In the genomic region with DNA sequence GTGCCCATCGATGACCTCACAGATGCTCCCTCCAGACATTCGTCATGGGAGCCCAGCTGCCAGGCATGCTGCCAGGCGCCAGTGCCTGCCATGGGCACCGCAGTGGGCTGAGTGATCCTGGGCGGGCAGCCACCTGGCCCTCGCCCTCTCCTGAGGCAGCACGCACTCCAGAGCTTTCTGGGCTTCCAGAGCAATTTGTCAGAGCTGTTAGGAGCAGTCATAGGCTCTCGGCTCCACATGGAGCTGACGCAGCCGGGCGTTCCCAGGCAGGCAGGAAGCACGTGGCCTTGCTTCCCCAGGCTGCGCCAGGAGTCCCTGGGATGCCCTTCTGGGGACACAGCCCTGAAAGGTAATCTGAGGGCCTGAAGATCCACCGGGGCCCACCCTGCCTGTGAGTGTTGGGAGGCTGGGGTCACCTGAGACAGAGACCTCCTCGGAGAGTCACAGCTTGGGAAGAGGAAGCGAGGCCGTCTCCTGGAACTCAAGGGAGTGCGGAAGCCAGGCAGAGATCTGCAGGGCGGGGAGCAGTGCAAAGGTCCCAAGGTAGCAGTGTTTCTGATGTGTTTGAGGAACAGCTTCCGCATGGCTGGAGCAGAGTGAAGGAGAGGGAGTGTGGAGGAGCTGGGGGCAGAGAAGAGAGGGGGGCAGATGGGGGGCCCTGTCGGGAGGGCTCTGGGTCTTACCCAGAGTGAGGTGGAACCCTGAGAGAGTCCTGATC, we compare ENCODE assay signal across 11 cellular contexts. TPM values are rescaled to one million over a fixed set of nuclear protein-coding genes. Genes with fewer than 3 reads are reported as not detected.
DNase-seq lines count a peak whose midpoint lies in the region; ATAC-seq and TF ChIP-seq lines count a peak whose summit lies in the region.
"Had no signal": no experiment of that assay in that cellular context is flagged by ENCODE, and none has a peak within 500 bp of the region (broad histone marks: within the 10 kb centered on the region; RNA-seq: fewer than 3 reads in every experiment).

No MANE protein-coding gene starts in this region.

- intact Hi-C loops in adrenal gland (cut with DNase I) = no loop called here
- intact Hi-C loops in cardiac septum (cut with DNase I) = loop anchor here (2.0 kb wide), 1 partner anchor 149 kb away; no protein-coding TSS in a partner anchor
- intact Hi-C loops in stomach (cut with DNase I; ENCODE audit: low total_unique reads) = no loop called here
- intact Hi-C loops in activated T-helper 2 cell treated with anti-CD3 and anti-CD28 coated beads, Interferon-gamma antibody, Interleukin-2, Interleukin-4, amounts not matched to agents 10 μg/mL and 5 μg/mL and 100 μg/mL, durations not matched to agents 14 hours and 24 hours and 36 hours (cut with micrococcal nuclease) = no loop called here

- H3K4me1 ChIP-seq in adrenal gland (replicated peaks in 1 of 2) (no peaks in the 10 kb centered on the region), stomach (no peaks in the 10 kb centered on the region)
- H3K4me1 ChIP-seq: breast epithelium had no signal

- TF ChIP-seq POLR2A in adrenal gland (IDR thresholded peaks at IDR 0.05) (peak in 1 of 2 donors; percentile 31), stomach (IDR thresholded peaks at IDR 0.05) (no peak)

- H3K4me3 ChIP-seq in adrenal gland (no peak overlapping the region), stomach (no peak overlapping the region)
- H3K4me3 ChIP-seq: breast epithelium had no signal

- TF ChIP-seq EP300 in stomach (IDR thresholded peaks at IDR 0.05) = no peak

- H3K27ac Mint-ChIP-seq in activated T-helper 2 cell treated with anti-CD3 and anti-CD28 coated beads, Interferon-gamma antibody, Interleukin-2, Interleukin-4, amounts not matched to agents 10 μg/mL and 5 μg/mL and 100 μg/mL, durations not matched to agents 14 hours and 24 hours and 36 hours = no peak overlapping the region
- H3K27ac Mint-ChIP-seq: stimulated activated naive CD8-positive, alpha-beta T cell treated with anti-CD3 and anti-CD28 coated beads, Interleukin-15, Interleukin-2, amounts not matched to agents 100 ng/mL and 50 ng/mL, for 24 hours had no signal

- WGBS in adrenal gland, 4 donors = 55 to 68% (median 62%) methylated on average over 11 to 21 of the region's 21 CpGs
- 67 to 94% (median 85%) methylated on average over 10 to 21 of the region's 21 CpGs for WGBS in stomach, 5 donors

- H3K27me3 Mint-ChIP-seq in activated T-helper 2 cell treated with anti-CD3 and anti-CD28 coated beads, Interferon-gamma antibody, Interleukin-2, Interleukin-4, amounts not matched to agents 10 μg/mL and 5 μg/mL and 100 μg/mL, durations not matched to agents 14 hours and 24 hours and 36 hours (ENCODE audit: low read depth) = no peaks in the 10 kb centered on the region
- H3K27me3 Mint-ChIP-seq: stimulated activated naive CD8-positive, alpha-beta T cell treated with anti-CD3 and anti-CD28 coated beads, Interleukin-15, Interleukin-2, amounts not matched to agents 100 ng/mL and 50 ng/mL, for 24 hours had no signal

- H3K9me3 ChIP-seq in adrenal gland (replicated peaks in 1 of 3) (no peaks in the 10 kb centered on the region), stomach (peaks cover 0 to under 1% (median 0%) of the 10 kb centered on the region in 4 donors)
- H3K9me3 ChIP-seq: breast epithelium had no signal

- DNase-seq in M059J (ENCODE audit: low read depth) = peak; percentile 99
- DNase-seq in adrenal gland = peak; percentile 90 to 96 (median 94)
- peak; percentile 94 for DNase-seq in cardiac septum (ENCODE audit: low spot score)
- peak; percentile 28 for DNase-seq in stomach
- no peak for DNase-seq in HEK293T (ENCODE audit: extremely low spot score)
- DNase-seq in activated T-helper 2 cell treated with anti-CD3 and anti-CD28 coated beads, Interferon-gamma antibody, Interleukin-2, Interleukin-4, amounts not matched to agents 10 μg/mL and 5 μg/mL and 100 μg/mL, durations not matched to agents 14 hours and 24 hours and 36 hours (ENCODE audit: low spot score) = no peak
- no peak for DNase-seq in SW480 (ENCODE audit: low spot score)

- H3K27ac ChIP-seq in adrenal gland = peak overlapping the region in 2 of 5 donors; percentile 75 to 83
- H3K27ac ChIP-seq in stomach = no peak overlapping the region
- H3K27ac ChIP-seq: breast epithelium had no signal

- TF ChIP-seq CTCF in adrenal gland (IDR thresholded peaks at IDR 0.05) (no peak), stomach (IDR thresholded peaks at IDR 0.05) (no peak)

- H3K36me3 ChIP-seq in adrenal gland (replicated peaks in 1 of 2) (no peaks in the 10 kb centered on the region), stomach (peaks cover 3 to 53% (median 37%) of the 10 kb centered on the region in 4 donors)
- H3K36me3 ChIP-seq: breast epithelium had no signal

- H3K27me3 ChIP-seq in adrenal gland (no peaks in the 10 kb centered on the region), stomach (no peaks in the 10 kb centered on the region)
- H3K27me3 ChIP-seq: breast epithelium had no signal

- POLR2A ChIA-PET in HEK293T (lab: Yijun Ruan, JAX) = no interaction called here

- H3K9me3 Mint-ChIP-seq in activated T-helper 2 cell treated with anti-CD3 and anti-CD28 coated beads, Interferon-gamma antibody, Interleukin-2, Interleukin-4, amounts not matched to agents 10 μg/mL and 5 μg/mL and 100 μg/mL, durations not matched to agents 14 hours and 24 hours and 36 hours = no peaks in the 10 kb centered on the region
- H3K9me3 Mint-ChIP-seq: neural crest cell; stimulated activated naive CD8-positive, alpha-beta T cell treated with anti-CD3 and anti-CD28 coated beads, Interleukin-15, Interleukin-2, amounts not matched to agents 100 ng/mL and 50 ng/mL, for 24 hours had no signal

- no peak for ATAC-seq in HG03342 (IDR thresholded peaks at IDR 0.05; ENCODE audit: unreplicated experiment)

- CTCF ChIA-PET in HEK293T (lab: Yijun Ruan, JAX) = no interaction called here

- H3K36me3 Mint-ChIP-seq in activated T-helper 2 cell treated with anti-CD3 and anti-CD28 coated beads, Interferon-gamma antibody, Interleukin-2, Interleukin-4, amounts not matched to agents 10 μg/mL and 5 μg/mL and 100 μg/mL, durations not matched to agents 14 hours and 24 hours and 36 hours (ENCODE audit: low read depth) = no peaks in the 10 kb centered on the region

- no peak overlapping the region for H3K4me3 Mint-ChIP-seq in activated T-helper 2 cell treated with anti-CD3 and anti-CD28 coated beads, Interferon-gamma antibody, Interleukin-2, Interleukin-4, amounts not matched to agents 10 μg/mL and 5 μg/mL and 100 μg/mL, durations not matched to agents 14 hours and 24 hours and 36 hours (ENCODE audit: low read depth)
- H3K4me3 Mint-ChIP-seq: neural crest cell; stimulated activated naive CD8-positive, alpha-beta T cell treated with anti-CD3 and anti-CD28 coated beads, Interleukin-15, Interleukin-2, amounts not matched to agents 100 ng/mL and 50 ng/mL, for 24 hours had no signal

- H3K4me1 Mint-ChIP-seq in activated T-helper 2 cell treated with anti-CD3 and anti-CD28 coated beads, Interferon-gamma antibody, Interleukin-2, Interleukin-4, amounts not matched to agents 10 μg/mL and 5 μg/mL and 100 μg/mL, durations not matched to agents 14 hours and 24 hours and 36 hours (ENCODE audit: low read depth) = no peaks in the 10 kb centered on the region
- H3K4me1 Mint-ChIP-seq: neural crest cell had no signal

TF ChIP-seq in HEK293T, 16 proteins besides CTCF, POLR2A, EP300 and RAD21:
- TF ChIP-seq HDGF (IDR thresholded peaks at IDR 0.05; ENCODE audit: borderline replicate concordance) (no peak), LEF1 (IDR thresholded peaks at IDR 0.05; ENCODE audit: borderline replicate concordance) (no peak), FOXK2 (IDR thresholded peaks at IDR 0.05) (no peak)
- TF ChIP-seq, protein P1, sequence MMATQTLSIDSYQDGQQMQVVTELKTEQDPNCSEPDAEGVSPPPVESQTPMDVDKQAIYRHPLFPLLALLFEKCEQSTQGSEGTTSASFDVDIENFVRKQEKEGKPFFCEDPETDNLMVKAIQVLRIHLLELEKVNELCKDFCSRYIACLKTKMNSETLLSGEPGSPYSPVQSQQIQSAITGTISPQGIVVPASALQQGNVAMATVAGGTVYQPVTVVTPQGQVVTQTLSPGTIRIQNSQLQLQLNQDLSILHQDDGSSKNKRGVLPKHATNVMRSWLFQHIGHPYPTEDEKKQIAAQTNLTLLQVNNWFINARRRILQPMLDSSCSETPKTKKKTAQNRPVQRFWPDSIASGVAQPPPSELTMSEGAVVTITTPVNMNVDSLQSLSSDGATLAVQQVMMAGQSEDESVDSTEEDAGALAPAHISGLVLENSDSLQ (IDR thresholded peaks at IDR 0.05) = no peak

RNA-seq across cellular contexts. Expression of a gene that starts 50.5 kb away (rescaled TPM):
- 8.3 and 18.3 TPM in 2 replicates for total RNA-seq in M059J (2014; rRNA removed; shearing (Covaris generic))
- total RNA-seq in adrenal gland = under 1 TPM in 3 of 8 donors, not detected in 5; 0.37 to 0.83 (median 0.67) TPM
- under 1 TPM; 0.17 to 0.97 (median 0.40) TPM for polyA plus RNA-seq in adrenal gland
- total RNA-seq in cardiac septum = 0.51 TPM
- not detected for total RNA-seq in stomach
- under 1 TPM in 2 of 3 donors, not detected in 1; 0.12 to 0.43 TPM for polyA plus RNA-seq in stomach
- 3.2 and 3.4 TPM in 2 replicates for total RNA-seq in activated T-helper 2 cell treated with anti-CD3 and anti-CD28 coated beads, Interferon-gamma antibody, Interleukin-2, Interleukin-4, amounts not matched to agents 10 μg/mL and 5 μg/mL and 100 μg/mL, durations not matched to agents 14 hours and 24 hours and 36 hours
- total RNA-seq: breast epithelium had no signal

Comparison
In these comparisons a context has a peak if more than half of its experiments do, and no peak if none do; other contexts are left out.
1. DNase-seq: peak in M059J (single experiment), adrenal gland (7 of 7), cardiac septum (single experiment) and stomach (single experiment); none in HEK293T (single experiment), activated T-helper 2 cell treated with anti-CD3 and anti-CD28 coated beads, Interferon-gamma antibody, Interleukin-2, Interleukin-4, amounts not matched to agents 10 μg/mL and 5 μg/mL and 100 μg/mL, durations not matched to agents 14 hours and 24 hours and 36 hours (single experiment) and SW480 (single experiment).